9 cellular contexts compared by ENCODE assay signal in genomic region chr19:38977445-38978314, GRCh38. TPM values are rescaled to one million over a fixed set of nuclear protein-coding genes. Genes with fewer than 3 reads are reported as not detected.
DNase-seq lines count a peak whose midpoint lies in the region; ATAC-seq, FAIRE-seq and TF ChIP-seq lines count a peak whose summit lies in the region.
"Had no signal": no experiment of that assay in that cellular context is flagged by ENCODE, and none has a peak within 500 bp of the region (broad histone marks: within the 10 kb centered on the region; RNA-seq: fewer than 3 reads in every experiment).

No MANE protein-coding gene starts in this region.

- no peak overlapping the region for H3K4me2 ChIP-seq in astrocyte (ENCODE audit: low read length)

- intact Hi-C loops in colonic mucosa (cut with DNase I) = no loop called here
- intact Hi-C loops in heart right ventricle (cut with DNase I) = loop anchor here in 2 of 10 donors (10.0 kb wide), 2 partner anchors 347 to 357 kb away; partner anchors contain the start of genes GMFG (in 1 of the 2) and LRFN1 (in 1 of the 2)

- H3K79me2 ChIP-seq in astrocyte (ENCODE audit: insufficient read depth, low read length) = peaks cover 6% of the 10 kb centered on the region

- H3K9me3 Mint-ChIP-seq in astrocyte (ENCODE audit: unreplicated experiment) = peaks cover 5% of the 10 kb centered on the region
- peaks cover 4% of the 10 kb centered on the region for H3K9me3 Mint-ChIP-seq in stimulated activated effector memory CD8-positive, alpha-beta T cell treated with anti-CD3 and anti-CD28 coated beads, Interleukin-12 subunit alpha, Interleukin-12 subunit beta, amount 100 ng/mL, for 72 hours

- peak overlapping the region; percentile 47 for H3K27ac Mint-ChIP-seq in astrocyte (ENCODE audit: unreplicated experiment)
- no peak overlapping the region for H3K27ac Mint-ChIP-seq in stimulated activated effector memory CD8-positive, alpha-beta T cell treated with anti-CD3 and anti-CD28 coated beads, Interleukin-12 subunit alpha, Interleukin-12 subunit beta, amount 100 ng/mL, for 72 hours

- H3K4me3 Mint-ChIP-seq in astrocyte (ENCODE audit: unreplicated experiment) = no peak overlapping the region
- H3K4me3 Mint-ChIP-seq in stimulated activated effector memory CD8-positive, alpha-beta T cell treated with anti-CD3 and anti-CD28 coated beads, Interleukin-12 subunit alpha, Interleukin-12 subunit beta, amount 100 ng/mL, for 72 hours = no peak overlapping the region

- H3K9ac ChIP-seq in astrocyte (ENCODE audit: low read length) (no peak overlapping the region), colonic mucosa (ENCODE audit: low read depth in 2 of 2, low read length in 2 of 2) (no peak overlapping the region)

- peak; percentile 82 for ATAC-seq in HG03280 (IDR thresholded peaks at IDR 0.05; ENCODE audit: unreplicated experiment)
- ATAC-seq in stimulated activated effector memory CD8-positive, alpha-beta T cell treated with anti-CD3 and anti-CD28 coated beads, Interleukin-12 subunit alpha, Interleukin-12 subunit beta, amount 100 ng/mL, for 72 hours = peak; percentile 99
- no peak for ATAC-seq in heart right ventricle

- TF ChIP-seq EP300 in tibial nerve (IDR thresholded peaks at IDR 0.05) = no peak

- H3K36me3 ChIP-seq in astrocyte (ENCODE audit: insufficient read depth, low read length) (no peaks in the 10 kb centered on the region), tibial nerve (no peaks in the 10 kb centered on the region), colonic mucosa (no peaks in the 10 kb centered on the region), heart right ventricle (no peaks in the 10 kb centered on the region)

- 82 to 87% methylated on average over 15 of the region's 15 CpGs for WGBS in tibial nerve, 2 donors
- 86 to 87% methylated on average over 15 of the region's 15 CpGs for WGBS in heart right ventricle, 2 donors

- peaks cover 14% of the 10 kb centered on the region for H3K4me1 ChIP-seq in astrocyte (ENCODE audit: insufficient read depth, low read length)
- peaks cover 0 to 16% (median 0%) of the 10 kb centered on the region in 4 donors for H3K4me1 ChIP-seq in tibial nerve
- no peaks in the 10 kb centered on the region for H3K4me1 ChIP-seq in colonic mucosa
- peaks cover 0 to 17% (median 5%) of the 10 kb centered on the region in 9 donors for H3K4me1 ChIP-seq in heart right ventricle

- peaks cover 9% of the 10 kb centered on the region for H3K9me3 ChIP-seq in astrocyte (ENCODE audit: insufficient read depth, low read depth, low read length)
- no peaks in the 10 kb centered on the region for H3K9me3 ChIP-seq in tibial nerve
- H3K9me3 ChIP-seq in colonic mucosa = no peaks in the 10 kb centered on the region
- H3K9me3 ChIP-seq in heart right ventricle = peaks cover 0 to 15% (median 0%) of the 10 kb centered on the region in 11 donors

- H4K20me1 ChIP-seq in astrocyte (ENCODE audit: insufficient read depth, low read length) = no peaks in the 10 kb centered on the region

- no peak overlapping the region for H3K27ac ChIP-seq in astrocyte (ENCODE audit: low read depth, low read length)
- H3K27ac ChIP-seq in tibial nerve = no peak overlapping the region
- H3K27ac ChIP-seq in colonic mucosa = no peak overlapping the region
- H3K27ac ChIP-seq in heart right ventricle = no peak overlapping the region

- H3K27me3 Mint-ChIP-seq in astrocyte (ENCODE audit: low read depth, unreplicated experiment) = no peaks in the 10 kb centered on the region

- H3K4me3 ChIP-seq in astrocyte (ENCODE audit: insufficient read depth, low read depth, low read length) (no peak overlapping the region), tibial nerve (no peak overlapping the region), colonic mucosa (no peak overlapping the region), heart right ventricle (no peak overlapping the region)

- H3K27me3 ChIP-seq in astrocyte (ENCODE audit: insufficient read depth, low read length) = no peaks in the 10 kb centered on the region
- H3K27me3 ChIP-seq in tibial nerve = no peaks in the 10 kb centered on the region
- H3K27me3 ChIP-seq in colonic mucosa = peaks cover 19% of the 10 kb centered on the region
- H3K27me3 ChIP-seq in heart right ventricle = peaks cover 0 to 29% (median 24%) of the 10 kb centered on the region in 7 donors

- no peak overlapping the region for H2AFZ ChIP-seq in astrocyte (ENCODE audit: low read depth, low read length)

- peaks cover 15% of the 10 kb centered on the region for H3K4me1 Mint-ChIP-seq in astrocyte (ENCODE audit: low read depth, unreplicated experiment)
- H3K4me1 Mint-ChIP-seq in stimulated activated effector memory CD8-positive, alpha-beta T cell treated with anti-CD3 and anti-CD28 coated beads, Interleukin-12 subunit alpha, Interleukin-12 subunit beta, amount 100 ng/mL, for 72 hours = peaks cover 34% of the 10 kb centered on the region

- TF ChIP-seq CTCF in astrocyte (IDR thresholded peaks at IDR 0.05; ENCODE audit: insufficient read depth, low read depth, low read length) (no peak), tibial nerve (IDR thresholded peaks at IDR 0.05) (no peak), colonic mucosa (IDR thresholded peaks at IDR 0.05) (no peak), heart right ventricle (IDR thresholded peaks at IDR 0.05) (no peak)

- H3K36me3 Mint-ChIP-seq in astrocyte (ENCODE audit: low read depth, unreplicated experiment) = peaks cover 1% of the 10 kb centered on the region
- peaks cover 9% of the 10 kb centered on the region for H3K36me3 Mint-ChIP-seq in stimulated activated effector memory CD8-positive, alpha-beta T cell treated with anti-CD3 and anti-CD28 coated beads, Interleukin-12 subunit alpha, Interleukin-12 subunit beta, amount 100 ng/mL, for 72 hours

- TF ChIP-seq POLR2A in tibial nerve (IDR thresholded peaks at IDR 0.05) = no peak

- no peak for FAIRE-seq in astrocyte (lab: Jason Lieb, UNC)

- peak; percentile 72 for DNase-seq in activated effector memory CD4-positive, alpha-beta T cell treated with anti-CD3 and anti-CD28 coated beads, Interleukin-2, amount 50 U/mL, for 16 hours
- no peak for DNase-seq in activated effector memory CD4-positive, alpha-beta T cell treated with Interleukin-2 at 50 U/mL for 16 hours
- DNase-seq in astrocyte (ENCODE audit: low read depth) (peak; percentile 35), tibial nerve (ENCODE audit: low spot score in 2 of 2) (no peak), colonic mucosa (no peak), heart right ventricle (no peak)
- DNase-seq in stimulated activated effector memory CD8-positive, alpha-beta T cell treated with anti-CD3 and anti-CD28 coated beads, Interleukin-12 subunit alpha, Interleukin-12 subunit beta, amount 100 ng/mL, for 72 hours (ENCODE audit: low spot score in 2 of 2) = peak; percentile 36 to 84
- DNase-seq: activated gamma-delta T cell treated with Interleukin-2 at 50 U/mL for 16 hours had no signal

RNA-seq across cellular contexts. Expression of gene FBXO17, which starts 2.1 kb away (rescaled TPM):
- 14.7 and 15.9 TPM in 2 replicates for total RNA-seq in astrocyte
- total RNA-seq in tibial nerve = 10 to 100 TPM; 31.9 to 59.6 (median 54.0) TPM
- total RNA-seq in colonic mucosa = 1 to 10 TPM; 1.7 to 1.9 TPM
- total RNA-seq in heart right ventricle = 1 to 10 TPM in 9 of 10 donors, under 1 TPM in 1; 1.00 to 2.8 (median 1.7) TPM
- polyA plus RNA-seq in heart right ventricle = 1 to 10 TPM; 2.5 to 3.2 TPM

RNA-seq across cellular contexts. Expression of gene MRPS12, which starts 46.9 kb away (rescaled TPM):
- total RNA-seq in astrocyte (57.5 and 59.5 TPM in 2 replicates), tibial nerve (10 to 100 TPM; 29.9 to 43.9 (median 33.1) TPM), colonic mucosa (100 to 1,000 TPM in 1 of 2 donors, 10 to 100 TPM in 1; 38.0 to 107 TPM), heart right ventricle (10 to 100 TPM; 41.8 to 78.7 (median 54.1) TPM)
- polyA plus RNA-seq in heart right ventricle = 100 to 1,000 TPM in 1 of 2 donors, 10 to 100 TPM in 1; 39.7 to 122 TPM

RNA-seq across cellular contexts. Expression of gene SARS2, which starts 47.1 kb away (rescaled TPM):
- total RNA-seq in astrocyte = 21.1 and 24.8 TPM in 2 replicates
- 10 to 100 TPM; 12.7 to 21.6 (median 15.8) TPM for total RNA-seq in tibial nerve
- total RNA-seq in colonic mucosa = 10 to 100 TPM; 27.2 to 37.2 TPM
- 10 to 100 TPM; 14.7 to 21.9 (median 18.9) TPM for total RNA-seq in heart right ventricle
- polyA plus RNA-seq in heart right ventricle = 10 to 100 TPM; 10.4 to 51.9 TPM

RNA-seq across cellular contexts. Expression of gene FBXO27, which starts 54.7 kb away (rescaled TPM):
- total RNA-seq in astrocyte (4.1 and 7.1 TPM in 2 replicates), tibial nerve (1 to 10 TPM; 3.6 to 8.0 (median 5.9) TPM), colonic mucosa (1 to 10 TPM; 1.1 to 2.4 TPM), heart right ventricle (10 to 100 TPM; 11.4 to 40.5 (median 21.4) TPM)
- polyA plus RNA-seq in heart right ventricle = 1 to 10 TPM; 2.3 to 6.6 TPM

Comparison
In these comparisons a context has a peak if more than half of its experiments do, and no peak if none do; other contexts are left out.
1. DNase-seq: peak in activated effector memory CD4-positive, alpha-beta T cell treated with anti-CD3 and anti-CD28 coated beads, Interleukin-2, amount 50 U/mL, for 16 hours (single experiment), astrocyte (single experiment) and stimulated activated effector memory CD8-positive, alpha-beta T cell treated with anti-CD3 and anti-CD28 coated beads, Interleukin-12 subunit alpha, Interleukin-12 subunit beta, amount 100 ng/mL, for 72 hours (2 of 2); none in activated effector memory CD4-positive, alpha-beta T cell treated with Interleukin-2 at 50 U/mL for 16 hours (single experiment), tibial nerve (0 of 2), colonic mucosa (single experiment) and heart right ventricle (0 of 2).
2. ATAC-seq: peak in HG03280 (single experiment) and stimulated activated effector memory CD8-positive, alpha-beta T cell treated with anti-CD3 and anti-CD28 coated beads, Interleukin-12 subunit alpha, Interleukin-12 subunit beta, amount 100 ng/mL, for 72 hours (single experiment); none in heart right ventricle (0 of 8).